Comparison of ENCODE assay signal across 8 cellular contexts in genomic region chr10:3782456-3783312, GRCh38. TPM values are rescaled to one million over a fixed set of nuclear protein-coding genes. Genes with fewer than 3 reads are reported as not detected.
DNase-seq lines count a peak whose midpoint lies in the region; ATAC-seq and TF ChIP-seq lines count a peak whose summit lies in the region.

No MANE protein-coding gene starts in this region.

- H3K9ac ChIP-seq in trophoblast cell (ENCODE audit: low read length), result peak overlapping the region; percentile 100

- no peak overlapping the region for H2AK5ac ChIP-seq in trophoblast cell (ENCODE audit: low read length)

- ATAC-seq in HG03378 (IDR thresholded peaks at IDR 0.05; ENCODE audit: unreplicated experiment) (peak; percentile 12), left ventricle myocardium superior (peak; percentile 65), GM21529 (IDR thresholded peaks at IDR 0.05; ENCODE audit: unreplicated experiment) (no peak)

- DNase-seq in GM06990 (ENCODE audit: extremely low read depth, insufficient read length) (peak; percentile 61), SJSA1 (ENCODE audit: low read depth in 1 of 2, low spot score in 2 of 2) (peak; percentile 88 to 96), astrocyte of the hippocampus (ENCODE audit: low read depth, low spot score) (peak; percentile 92), left ventricle myocardium superior (peak; percentile 53), trophoblast cell (peak; percentile 87 to 96), NCI-H345 (lab: John Stamatoyannopoulos, UW) (no peak)

- peak overlapping the region; percentile 18 for H3K14ac ChIP-seq in trophoblast cell (ENCODE audit: low read length)

- H3K36me3 ChIP-seq in GM06990 (ENCODE audit: control insufficient read depth, insufficient read depth, low read length), result peaks cover 25% of the 10 kb centered on the region
- peaks cover 74% of the 10 kb centered on the region for H3K36me3 ChIP-seq in SJSA1
- peaks cover 38 to 44% of the 10 kb centered on the region in 2 experiments for H3K36me3 ChIP-seq in trophoblast cell (ENCODE audit: control insufficient read depth in 1 of 2, insufficient read depth in 2 of 2, low read length in 2 of 2)

- H4K12ac ChIP-seq in trophoblast cell (ENCODE audit: low read depth, low read length), result no peak overlapping the region

- H3K27ac ChIP-seq in SJSA1 (peak overlapping the region; percentile 98), trophoblast cell (ENCODE audit: low read depth, low read length) (peak overlapping the region; percentile 98)

- intact Hi-C loops in left ventricle myocardium superior (cut with micrococcal nuclease), result no loop called here

- H4K91ac ChIP-seq in trophoblast cell (ENCODE audit: low read depth, low read length), result peak overlapping the region; percentile 11

- peak overlapping the region; percentile 88 for H2BK5ac ChIP-seq in trophoblast cell (ENCODE audit: low read depth, low read length, poor library complexity)

- H3K27me3 ChIP-seq in GM06990 (replicated peaks; ENCODE audit: control insufficient read depth, insufficient read depth, low read length), result no peaks in the 10 kb centered on the region
- no peaks in the 10 kb centered on the region for H3K27me3 ChIP-seq in SJSA1 (replicated peaks)
- H3K27me3 ChIP-seq in trophoblast cell (ENCODE audit: insufficient read depth, low read length), result no peaks in the 10 kb centered on the region

- no peak overlapping the region for H3K23ac ChIP-seq in trophoblast cell (ENCODE audit: low read length)

- H3K4me3 ChIP-seq in GM06990 (replicated peaks; ENCODE audit: low read depth, low read length), result peak overlapping the region; percentile 95
- H3K4me3 ChIP-seq in SJSA1, result peak overlapping the region; percentile 96
- H3K4me3 ChIP-seq in trophoblast cell (ENCODE audit: low read depth, low read length), result peak overlapping the region; percentile 96

- H3K4me1 ChIP-seq in SJSA1 (replicated peaks) (peaks cover 67% of the 10 kb centered on the region), trophoblast cell (ENCODE audit: control insufficient read depth in 1 of 2, insufficient read depth in 2 of 2, low read length in 2 of 2) (peaks cover 26 to 38% of the 10 kb centered on the region in 2 experiments)

- peak overlapping the region; percentile 81 for H3K18ac ChIP-seq in trophoblast cell (ENCODE audit: low read length)

- no peak overlapping the region for H2AFZ ChIP-seq in trophoblast cell (ENCODE audit: insufficient read depth, low read length, poor library complexity)

- H3K9me3 ChIP-seq in SJSA1 (replicated peaks), result no peaks in the 10 kb centered on the region
- H3K9me3 ChIP-seq in trophoblast cell (ENCODE audit: insufficient read depth, low read depth, low read length), result peaks cover 1% of the 10 kb centered on the region

- peak overlapping the region; percentile 1 for H2BK120ac ChIP-seq in trophoblast cell (ENCODE audit: insufficient read depth, low read length, poor library complexity)

- H3K4ac ChIP-seq in trophoblast cell (ENCODE audit: low read depth, low read length), result peak overlapping the region; percentile 93

- H3K79me1 ChIP-seq in trophoblast cell (ENCODE audit: low read length), result peaks cover 53% of the 10 kb centered on the region

- H3K4me2 ChIP-seq in trophoblast cell (ENCODE audit: low read length), result peak overlapping the region; percentile 65

- H4K8ac ChIP-seq in trophoblast cell (ENCODE audit: low read depth, low read length), result peak overlapping the region; percentile 17

- no CpG with 5 or more reads among the region's 13 CpGs for WGBS in trophoblast cell (ENCODE audit: extremely low coverage, insufficient coverage, insufficient read length)

- H2BK12ac ChIP-seq in trophoblast cell (ENCODE audit: low read length), result no peak overlapping the region

- peaks cover 49% of the 10 kb centered on the region for H3K79me2 ChIP-seq in trophoblast cell (ENCODE audit: control insufficient read depth, insufficient read depth, low read length, poor library complexity)

- TF ChIP-seq CTCF in GM06990 (IDR thresholded peaks at IDR 0.05; ENCODE audit: insufficient read depth, low read length, poor library complexity, severe bottlenecking), result no peak

RNA-seq across cellular contexts. Expression of gene KLF6, which starts 2.3 kb away (rescaled TPM):
- total RNA-seq in SJSA1 (2014; rRNA removed; shearing (Covaris generic)), result 18.0 and 21.3 TPM in 2 replicates
- 62.0 TPM for total RNA-seq in left ventricle myocardium superior
- polyA plus RNA-seq in trophoblast cell (2013), result 113 TPM in 2 replicates
